In the genomic region with DNA sequence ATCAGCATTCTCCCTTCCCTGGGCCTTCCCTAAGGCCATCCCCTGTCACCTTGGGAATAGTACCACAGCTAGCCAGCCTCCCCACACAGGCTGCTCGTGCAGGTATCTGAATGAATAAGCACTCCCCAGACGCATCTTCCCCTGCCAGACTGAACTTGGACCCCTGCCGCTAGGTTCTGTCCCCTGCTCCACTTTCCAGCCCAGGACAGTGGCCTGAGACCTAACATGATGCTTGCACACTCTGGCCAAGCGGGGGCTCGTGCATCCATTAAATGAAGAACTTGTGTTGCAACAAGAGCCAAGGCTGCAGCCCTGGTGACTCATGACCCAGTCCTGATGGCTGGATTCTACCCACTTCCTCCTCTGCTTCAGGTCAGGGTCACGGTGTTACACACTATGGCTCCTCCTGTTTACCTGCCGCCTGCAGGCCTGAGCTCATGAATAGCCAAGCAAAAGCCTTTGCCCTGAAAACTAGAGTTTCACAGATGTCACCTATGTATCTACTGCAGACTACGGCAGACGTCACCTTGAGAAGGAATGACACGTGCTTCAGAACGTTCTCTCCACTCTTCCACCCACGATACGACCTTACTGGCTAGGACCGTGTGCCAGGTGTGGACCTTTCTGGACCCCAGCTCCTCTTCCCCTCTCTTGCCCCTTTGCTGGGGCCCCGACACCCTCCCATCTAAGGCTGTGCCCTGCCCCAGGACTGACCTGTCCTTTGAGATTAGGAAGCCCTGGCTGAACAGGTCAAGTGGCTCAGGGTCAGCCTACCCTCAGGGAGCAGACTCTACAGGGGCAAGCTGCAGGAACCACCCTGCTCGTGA, we compare ENCODE assay signal across 9 cellular contexts. TPM values are rescaled to one million over a fixed set of nuclear protein-coding genes. Genes with fewer than 3 reads are reported as not detected.
DNase-seq lines count a peak whose midpoint lies in the region; ATAC-seq and TF ChIP-seq lines count a peak whose summit lies in the region.
"Had no signal": no experiment of that assay in that cellular context is flagged by ENCODE, and none has a peak within 500 bp of the region (broad histone marks: within the 10 kb centered on the region; RNA-seq: fewer than 3 reads in every experiment).

No MANE protein-coding gene starts in this region.

- ATAC-seq in GM21360 (IDR thresholded peaks at IDR 0.05; ENCODE audit: unreplicated experiment) (peak; percentile 60), GM18517 (IDR thresholded peaks at IDR 0.05; ENCODE audit: unreplicated experiment) (no peak), HG02610 (IDR thresholded peaks at IDR 0.05; ENCODE audit: unreplicated experiment) (no peak)

- intact Hi-C loops in CD14-positive monocyte (cut with micrococcal nuclease) (no loop called here), MCF 10A (cut with micrococcal nuclease) (no loop called here)

- H3K36me3 Mint-ChIP-seq in CD14-positive monocyte (peaks cover 9% of the 10 kb centered on the region in 2 donors), MCF 10A (ENCODE audit: insufficient read depth, unreplicated experiment) (peaks cover 7% of the 10 kb centered on the region)
- H3K36me3 Mint-ChIP-seq: brain had no signal

- H3K27me3 Mint-ChIP-seq in CD14-positive monocyte (ENCODE audit: low read depth in 3 of 3) (peaks cover 0 to 2% (median 2%) of the 10 kb centered on the region in 3 donors), MCF 10A (ENCODE audit: insufficient read depth, unreplicated experiment) (no peaks in the 10 kb centered on the region)

- no TSS peak for BruUV-seq in MCF 10A (replicated peaks; lab: Mats Ljungman, UMichigan)

- H3K4me1 Mint-ChIP-seq in CD14-positive monocyte (peaks cover 23% of the 10 kb centered on the region), MCF 10A (ENCODE audit: insufficient read depth, unreplicated experiment) (peaks cover 36% of the 10 kb centered on the region)

- no peaks in the 10 kb centered on the region for H3K9me3 Mint-ChIP-seq in CD14-positive monocyte
- H3K9me3 Mint-ChIP-seq in MCF 10A (ENCODE audit: unreplicated experiment): no peaks in the 10 kb centered on the region
- H3K9me3 Mint-ChIP-seq: brain had no signal

- CTCF ChIA-PET in MCF 10A (lab: Yijun Ruan, JAX): interaction anchor here (0.6 to 1.2 kb wide), 7 partner anchors 8 to 275 kb away, joined by 3 to 6 read pairs (median 3); no protein-coding TSS in a partner anchor

- peak; percentile 82 for DNase-seq in CD14-positive monocyte (ENCODE audit: low spot score)
- DNase-seq in LHCN-M2 (ENCODE audit: low read depth): peak; percentile 55
- DNase-seq in MCF 10A (ENCODE audit: unreplicated experiment): peak; percentile 87
- peak; percentile 69 for DNase-seq in mucosa of gallbladder (ENCODE audit: low spot score)
- no peak for DNase-seq in NCI-H1436 treated with DMSO at 0.1 percent for 48 hours (lab: John Stamatoyannopoulos, UW)

- H3K27ac Mint-ChIP-seq in CD14-positive monocyte: peak overlapping the region; percentile 8 to 86 (median 82)
- peak overlapping the region; percentile 16 for H3K27ac Mint-ChIP-seq in MCF 10A (ENCODE audit: low read depth, unreplicated experiment)

- POLR2A ChIA-PET in MCF 10A (lab: Yijun Ruan, JAX): interaction anchor here (0.8 to 3.2 kb wide), 3 partner anchors 28 to 154 kb away, joined by 4 to 15 read pairs (median 4); a partner anchor contains a TSS

- peak overlapping the region in 1 of 2 donors; percentile 39 for H3K4me3 Mint-ChIP-seq in CD14-positive monocyte
- peak overlapping the region; percentile 5 for H3K4me3 Mint-ChIP-seq in MCF 10A (ENCODE audit: unreplicated experiment)

- TF ChIP-seq CTCF in CD14-positive monocyte (IDR thresholded peaks at IDR 0.05): no peak
- no peak for TF ChIP-seq CTCF in MCF 10A (IDR thresholded peaks at IDR 0.05; ENCODE audit: unreplicated experiment)

RNA-seq across cellular contexts. Expression of a gene that starts 6.5 kb away (rescaled TPM):
- polyA plus RNA-seq in CD14-positive monocyte: 10 to 100 TPM; 37.8 to 44.1 TPM
- 9.5 and 10.3 TPM in 2 replicates for total RNA-seq in LHCN-M2 (2014; rRNA removed)
- 5.2 TPM for polyA plus RNA-seq in LHCN-M2 (2012)
- total RNA-seq in MCF 10A (2022): 16.3 and 20.7 TPM in 2 replicates
- total RNA-seq in mucosa of gallbladder: 37.3 TPM

RNA-seq across cellular contexts. Expression of a gene that starts 24.7 kb away (rescaled TPM):
- polyA plus RNA-seq in CD14-positive monocyte: 1 to 10 TPM; 3.2 to 9.5 TPM
- 46.0 and 56.6 TPM in 2 replicates for total RNA-seq in LHCN-M2 (2014; rRNA removed)
- 8.5 TPM for polyA plus RNA-seq in LHCN-M2 (2012)
- total RNA-seq in MCF 10A (2022): 93.4 and 123 TPM in 2 replicates
- total RNA-seq in mucosa of gallbladder: 48.5 TPM
